23 cellular contexts compared by ENCODE assay signal in genomic region chr2:239537633-239538356, GRCh38.
"Had no signal": no experiment of that assay in that cellular context is flagged by ENCODE, and none has a peak within 500 bp of the region (broad histone marks: within the 10 kb centered on the region; RNA-seq: fewer than 3 reads in every experiment).

No MANE protein-coding gene starts in this region.

- H3K4me2 ChIP-seq: hepatocyte had no signal

- H3K36me3 ChIP-seq: pancreas, prostate gland, right lobe of liver, transverse colon had no signal

- H2AFZ ChIP-seq: hepatocyte had no signal

- ATAC-seq: left colon; left ventricle myocardium superior; pancreas; right lobe of liver; stimulated activated naive B cell treated with anti-CD40 and anti-IgM and Interleukin-4, amounts not matched to agents 10 μg/mL and 1 μg/mL and 100 μg/mL, for 72 hours; stimulated activated naive CD8-positive, alpha-beta T cell treated with anti-CD3 and anti-CD28 coated beads, Interleukin-15, amount 100 ng/mL, for 72 hours had no signal

- DNase-seq: cerebellar nuclear complex; effector CD4-positive, alpha-beta T cell; endodermal cell; erythroblast; foreskin melanocyte; left ventricle myocardium superior; mesendoderm; naive B cell; nucleus accumbens; stimulated activated CD4-positive, alpha-beta T cell treated with anti-CD3 and anti-CD28 coated beads, Interleukin-2, amount 100 ng/mL, for 24 hours; stimulated activated CD4-positive, alpha-beta T cell treated with anti-CD3 and anti-CD28 coated beads, Interleukin-4, amount 100 ng/mL, for 4 hours; stimulated activated naive B cell treated with anti-CD40 and anti-IgM and Interleukin-4, amounts not matched to agents 10 μg/mL and 1 μg/mL and 100 μg/mL, for 72 hours; stimulated activated naive CD8-positive, alpha-beta T cell treated with anti-CD3 and anti-CD28 coated beads, Interleukin-15, amount 100 ng/mL, for 72 hours; testis; transverse colon had no signal

- H3K4me1 ChIP-seq: pancreas, prostate gland, right lobe of liver, transverse colon had no signal

- H3K9me3 ChIP-seq: pancreas, prostate gland, right lobe of liver, testis, transverse colon had no signal

- FAIRE-seq: endothelial cell of umbilical vein, pancreas, urothelium cell line had no signal

- H3K79me2 ChIP-seq: hepatocyte had no signal

- H3K27ac ChIP-seq: coronary artery, hepatocyte, pancreas, prostate gland, right lobe of liver, testis, transverse colon had no signal

- H3K4me3 ChIP-seq: coronary artery, hepatocyte, pancreas, prostate gland, right lobe of liver, testis, transverse colon had no signal

- H3K27me3 ChIP-seq: hepatocyte, pancreas, right lobe of liver, testis, transverse colon had no signal
